In the genomic region with DNA sequence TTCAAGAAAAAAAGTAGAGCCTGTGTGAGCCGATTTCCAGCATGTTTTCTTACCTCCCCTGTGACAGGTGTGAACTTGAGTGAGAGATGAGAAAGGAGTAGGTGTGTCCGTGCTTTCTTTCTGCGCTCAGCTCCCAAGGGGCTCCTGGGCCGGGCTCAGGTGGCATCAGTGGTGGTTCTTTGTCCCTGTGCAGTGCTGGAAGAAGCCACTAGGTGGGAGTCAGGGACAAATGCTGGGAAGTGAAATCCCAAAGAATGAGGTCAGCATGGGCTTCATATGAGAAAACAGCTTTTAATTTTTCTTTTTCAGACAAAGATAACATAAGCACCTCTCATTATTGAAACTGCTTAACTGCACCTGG, we compare ENCODE assay signal across 8 cellular contexts. TPM values are rescaled to one million over a fixed set of nuclear protein-coding genes. Genes with fewer than 3 reads are reported as not detected.
DNase-seq lines count a peak whose midpoint lies in the region; ATAC-seq and TF ChIP-seq lines count a peak whose summit lies in the region.

No MANE protein-coding gene starts in this region.

- ATAC-seq in left lobe of liver (peak; percentile 65), thoracic aorta (ENCODE audit: insufficient number of reproducible peaks, low FRiP score, low read depth) (no peak), HG02938 (IDR thresholded peaks at IDR 0.05; ENCODE audit: unreplicated experiment) (no peak)

- H3K36me3 ChIP-seq in Caco-2 (ENCODE audit: control insufficient read depth, insufficient read depth, low read length) (0 out of 2 replicates have a peak, but pooled peaks cover 1% of the 10 kb centered on the region), thoracic aorta (no peaks in the 10 kb centered on the region)

- no peaks in the 10 kb centered on the region for H3K27me3 Mint-ChIP-seq in Caco-2 (ENCODE audit: insufficient read depth, unreplicated experiment)
- peaks cover 50% of the 10 kb centered on the region for H3K27me3 Mint-ChIP-seq in activated T-cell treated with anti-CD3 and anti-CD28 coated beads, Interleukin-2, amount 50 U/mL, for 24 hours

- H3K4me1 Mint-ChIP-seq in Caco-2 (ENCODE audit: low read depth, unreplicated experiment) = peaks cover 48% of the 10 kb centered on the region
- H3K4me1 Mint-ChIP-seq in activated T-cell treated with anti-CD3 and anti-CD28 coated beads, Interleukin-2, amount 50 U/mL, for 24 hours (ENCODE audit: low read depth) = peaks cover 18% of the 10 kb centered on the region

- peak; percentile 79 to 86 for DNase-seq in Caco-2
- DNase-seq in HFF-Myc (ENCODE audit: extremely low read depth, low read depth) = no peak
- DNase-seq in NCI-H526 treated with DMSO at 0.1 percent for 48 hours (lab: John Stamatoyannopoulos, UW) = peak; percentile 73
- DNase-seq in caudate nucleus (lab: John Stamatoyannopoulos, UW) = peak in 47 of 61 donors; percentile 12 to 78 (median 48)
- DNase-seq in left lobe of liver (ENCODE audit: low spot score) = peak; percentile 74
- DNase-seq in thoracic aorta (ENCODE audit: low spot score) = no peak
- no peak for DNase-seq in activated T-cell treated with anti-CD3 and anti-CD28 coated beads, Interleukin-2, amount 50 U/mL, for 24 hours

- no TSS peak for BruUV-seq in Caco-2 (replicated peaks; lab: Mats Ljungman, UMichigan)

- no peak overlapping the region for H3K4me3 ChIP-seq in Caco-2 (ENCODE audit: low read depth, low read length)
- no peak overlapping the region for H3K4me3 ChIP-seq in HFF-Myc (replicated peaks; ENCODE audit: low read depth, low read length)
- H3K4me3 ChIP-seq in thoracic aorta = no peak overlapping the region

- H3K4me3 Mint-ChIP-seq in Caco-2 (ENCODE audit: unreplicated experiment) = no peak overlapping the region
- no peak overlapping the region for H3K4me3 Mint-ChIP-seq in activated T-cell treated with anti-CD3 and anti-CD28 coated beads, Interleukin-2, amount 50 U/mL, for 24 hours

- POLR2A ChIA-PET in Caco-2 (lab: Charles Lee) = interaction anchor here (1.0 to 1.5 kb wide), 2 partner anchors 35 to 40 kb away, joined by 3 to 8 read pairs; no protein-coding TSS in a partner anchor

- CTCF ChIA-PET in Caco-2 (lab: Charles Lee) = interaction anchor here (0.7 to 2.3 kb wide), 23 partner anchors 23 to 473 kb away, joined by 3 to 31 read pairs (median 5); a partner anchor contains a TSS

- peak overlapping the region; percentile 90 for H3K27ac Mint-ChIP-seq in Caco-2 (ENCODE audit: unreplicated experiment)
- H3K27ac Mint-ChIP-seq in activated T-cell treated with anti-CD3 and anti-CD28 coated beads, Interleukin-2, amount 50 U/mL, for 24 hours = no peak overlapping the region

- peaks cover 51% of the 10 kb centered on the region for H3K4me1 ChIP-seq in Caco-2
- peaks cover 13 to 24% of the 10 kb centered on the region in 2 donors for H3K4me1 ChIP-seq in thoracic aorta (ENCODE audit: control insufficient read depth in 1 of 2, low read depth in 2 of 2)

- no peaks in the 10 kb centered on the region for H3K27me3 ChIP-seq in Caco-2 (replicated peaks; ENCODE audit: control insufficient read depth, insufficient read depth, low read length)
- no peaks in the 10 kb centered on the region for H3K27me3 ChIP-seq in thoracic aorta (replicated peaks; ENCODE audit: insufficient read depth)

- TF ChIP-seq CTCF in Caco-2 (IDR thresholded peaks at IDR 0.05; ENCODE audit: insufficient read depth in 1 of 2, low read depth in 1 of 2, low read length in 1 of 2, severe bottlenecking in 1 of 2, unreplicated experiment in 1 of 2) (peak; percentile 92 to 95), HFF-Myc (IDR thresholded peaks at IDR 0.05; ENCODE audit: low read depth, low read length, missing control alignments) (peak; percentile 96), thoracic aorta (IDR thresholded peaks at IDR 0.05) (peak; percentile 98)

- H3K36me3 Mint-ChIP-seq in Caco-2 (ENCODE audit: insufficient read depth, unreplicated experiment) = peaks cover 7% of the 10 kb centered on the region
- peaks cover 7% of the 10 kb centered on the region for H3K36me3 Mint-ChIP-seq in activated T-cell treated with anti-CD3 and anti-CD28 coated beads, Interleukin-2, amount 50 U/mL, for 24 hours (ENCODE audit: low read depth)

- H3K9me3 ChIP-seq in Caco-2 (no peaks in the 10 kb centered on the region), thoracic aorta (no peaks in the 10 kb centered on the region)

- intact Hi-C loops in Caco-2 (cut with micrococcal nuclease; ENCODE audit: unreplicated experiment) = loop anchor here (1.0 to 2.0 kb wide), 5 partner anchors 58 to 219 kb away; a partner anchor contains a TSS

- no peaks in the 10 kb centered on the region for H3K9me3 Mint-ChIP-seq in Caco-2 (ENCODE audit: unreplicated experiment)
- H3K9me3 Mint-ChIP-seq in activated T-cell treated with anti-CD3 and anti-CD28 coated beads, Interleukin-2, amount 50 U/mL, for 24 hours = no peaks in the 10 kb centered on the region

- H3K27ac ChIP-seq in caudate nucleus (ENCODE audit: low read depth, low read length) (peak overlapping the region; percentile 72), thoracic aorta (peak overlapping the region in 1 of 2 donors; percentile 37)

RNA-seq across cellular contexts. Expression of a gene that starts 57.8 kb away (rescaled TPM):
- total RNA-seq in Caco-2 (2022) = 72.5 and 79.8 TPM in 2 replicates
- total RNA-seq in left lobe of liver = 25.2 TPM
- 10 to 100 TPM; 43.5 to 48.9 TPM for total RNA-seq in thoracic aorta

Comparison
In these comparisons a context has a peak if more than half of its experiments do, and no peak if none do; other contexts are left out.
1. DNase-seq: peak in Caco-2 (2 of 2), NCI-H526 treated with DMSO at 0.1 percent for 48 hours (single experiment), caudate nucleus (47 of 61) and left lobe of liver (single experiment); none in HFF-Myc (single experiment), thoracic aorta (single experiment) and activated T-cell treated with anti-CD3 and anti-CD28 coated beads, Interleukin-2, amount 50 U/mL, for 24 hours (single experiment).
2. Peak in every context shown above with its lines, with median percentiles within 50 percentile points of each other: CTCF ChIP-seq.